In genomic region chr6:30616811-30617564, GRCh38 we compare ENCODE assay signal across 1 cellular context.
TF ChIP-seq lines count a peak whose summit lies in the region.

Gene PPP1R10, minus strand, starts transcription at chr6:30617243. Its CDS starts 7,299 bp downstream, at chr6:30609944.

TF ChIP-seq in HEK293, 187 proteins besides CTCF, POLR2A, EP300 and RAD21 (continued from another document and continues in another):
- no peak for TF ChIP-seq ZNF112 (tag by site-specific recombination; IDR thresholded peaks at IDR 0.05)
- TF ChIP-seq ZNF621 (tag by site-specific recombination; IDR thresholded peaks at IDR 0.05), result no peak
- no peak for TF ChIP-seq ZNF521 (tag by site-specific recombination; IDR thresholded peaks at IDR 0.05)
- TF ChIP-seq OSR2 (tag by site-specific recombination; IDR thresholded peaks at IDR 0.05), result peak; percentile 62
- TF ChIP-seq KLF9 (tag by site-specific recombination; IDR thresholded peaks at IDR 0.05; ENCODE audit: low read depth), result peak; percentile 73
- TF ChIP-seq ZNF558 (tag by site-specific recombination; IDR thresholded peaks at IDR 0.05), result peak; percentile 74
- TF ChIP-seq ZNF157 (tag by site-specific recombination; IDR thresholded peaks at IDR 0.05), result no peak
- TF ChIP-seq ZNF624 (tag by site-specific recombination; IDR thresholded peaks at IDR 0.05), result peak; percentile 72; the same call in 1 of the 2 replicates
- TF ChIP-seq ZSCAN16 (tag by site-specific recombination; IDR thresholded peaks at IDR 0.05), result no peak
- TF ChIP-seq ZSCAN5A (tag by site-specific recombination; IDR thresholded peaks at IDR 0.05), result peak; percentile 59; the same call in 1 of the 2 replicates
- no peak for TF ChIP-seq ZNF221 (tag by site-specific recombination; IDR thresholded peaks at IDR 0.05; ENCODE audit: borderline replicate concordance)
- no peak for TF ChIP-seq ZNF544 (tag by site-specific recombination; IDR thresholded peaks at IDR 0.05)
- TF ChIP-seq WT1 (tag by site-specific recombination; IDR thresholded peaks at IDR 0.05), result peak; percentile 92
- peak; percentile 85 for TF ChIP-seq ZNF449 (tag by site-specific recombination; IDR thresholded peaks at IDR 0.05)
- peak; percentile 73 for TF ChIP-seq ZSCAN23 (tag by site-specific recombination; IDR thresholded peaks at IDR 0.05)
- no peak for TF ChIP-seq ZNF202 (tag by site-specific recombination; IDR thresholded peaks at IDR 0.05; ENCODE audit: borderline replicate concordance)
- TF ChIP-seq MYNN (tag by site-specific recombination; IDR thresholded peaks at IDR 0.05; ENCODE audit: borderline replicate concordance), result no peak
- TF ChIP-seq ZNF362 (tag by site-specific recombination; IDR thresholded peaks at IDR 0.05), result no peak
- TF ChIP-seq ZNF792 (tag by site-specific recombination; IDR thresholded peaks at IDR 0.05), result no peak; the same call in 1 of the 2 replicates
- peak; percentile 89 for TF ChIP-seq ZNF561 (tag by site-specific recombination; IDR thresholded peaks at IDR 0.05; ENCODE audit: borderline replicate concordance)
- TF ChIP-seq PBX3 (CRISPR knock-in tag; IDR thresholded peaks at IDR 0.05), result no peak
- no peak for TF ChIP-seq ZNF548 (tag by site-specific recombination; IDR thresholded peaks at IDR 0.05)
- TF ChIP-seq ZNF280D (tag by site-specific recombination; IDR thresholded peaks at IDR 0.05), result peak; percentile 21; the same call in 1 of the 2 replicates
- peak; percentile 82 for TF ChIP-seq INSM2 (tag by site-specific recombination; IDR thresholded peaks at IDR 0.05)
- TF ChIP-seq SETDB1 (IDR thresholded peaks at IDR 0.05; ENCODE audit: insufficient read length, low read length), result no peak
- 0 out of 2 replicates have a peak, but pooled peaks have one; percentile 88 for TF ChIP-seq ZNF747 (tag by site-specific recombination; IDR thresholded peaks at IDR 0.05)
- TF ChIP-seq ZBTB17 (tag by site-specific recombination; IDR thresholded peaks at IDR 0.05), result no peak; the same call in 1 of the 2 replicates
- no peak for TF ChIP-seq ZNF626 (tag by site-specific recombination; IDR thresholded peaks at IDR 0.05)
- TF ChIP-seq ZNF18 (tag by site-specific recombination; IDR thresholded peaks at IDR 0.05), result no peak
- TF ChIP-seq ZBTB11 (tag by site-specific recombination; conservative IDR thresholded peaks at IDR 0.05; ENCODE audit: low read depth), result peak; percentile 86
- TF ChIP-seq ZFP37 (tag by site-specific recombination; IDR thresholded peaks at IDR 0.05), result peak; percentile 90
- no peak for TF ChIP-seq ZNF560 (tag by site-specific recombination; IDR thresholded peaks at IDR 0.05; ENCODE audit: borderline replicate concordance)
- TF ChIP-seq ZNF248 (tag by site-specific recombination; IDR thresholded peaks at IDR 0.05), result no peak
- TF ChIP-seq ZNF175 (tag by site-specific recombination; IDR thresholded peaks at IDR 0.05), result no peak
- TF ChIP-seq ZNF404 (tag by site-specific recombination; IDR thresholded peaks at IDR 0.05), result no peak
- no peak for TF ChIP-seq BCL6B (tag by site-specific recombination; IDR thresholded peaks at IDR 0.05)
- peak; percentile 22; the same call in 1 of the 2 replicates for TF ChIP-seq ZNF513 (tag by site-specific recombination; IDR thresholded peaks at IDR 0.05)
- peak; percentile 48; the same call in 1 of the 2 replicates for TF ChIP-seq ZNF24 (tag by site-specific recombination; IDR thresholded peaks at IDR 0.05)
- TF ChIP-seq ZNF423 (tag by site-specific recombination; IDR thresholded peaks at IDR 0.05), result no peak
- peak; percentile 52 for TF ChIP-seq ZNF146 (tag by site-specific recombination; IDR thresholded peaks at IDR 0.05)
- no peak for TF ChIP-seq ZNF791 (tag by site-specific recombination; IDR thresholded peaks at IDR 0.05)
- no peak for TF ChIP-seq ZNF677 (tag by site-specific recombination; IDR thresholded peaks at IDR 0.05)
- no peak for TF ChIP-seq ZNF830 (tag by site-specific recombination; IDR thresholded peaks at IDR 0.05; ENCODE audit: low read depth)
